Comparison of ENCODE assay signal across 20 cellular contexts in the genomic region with DNA sequence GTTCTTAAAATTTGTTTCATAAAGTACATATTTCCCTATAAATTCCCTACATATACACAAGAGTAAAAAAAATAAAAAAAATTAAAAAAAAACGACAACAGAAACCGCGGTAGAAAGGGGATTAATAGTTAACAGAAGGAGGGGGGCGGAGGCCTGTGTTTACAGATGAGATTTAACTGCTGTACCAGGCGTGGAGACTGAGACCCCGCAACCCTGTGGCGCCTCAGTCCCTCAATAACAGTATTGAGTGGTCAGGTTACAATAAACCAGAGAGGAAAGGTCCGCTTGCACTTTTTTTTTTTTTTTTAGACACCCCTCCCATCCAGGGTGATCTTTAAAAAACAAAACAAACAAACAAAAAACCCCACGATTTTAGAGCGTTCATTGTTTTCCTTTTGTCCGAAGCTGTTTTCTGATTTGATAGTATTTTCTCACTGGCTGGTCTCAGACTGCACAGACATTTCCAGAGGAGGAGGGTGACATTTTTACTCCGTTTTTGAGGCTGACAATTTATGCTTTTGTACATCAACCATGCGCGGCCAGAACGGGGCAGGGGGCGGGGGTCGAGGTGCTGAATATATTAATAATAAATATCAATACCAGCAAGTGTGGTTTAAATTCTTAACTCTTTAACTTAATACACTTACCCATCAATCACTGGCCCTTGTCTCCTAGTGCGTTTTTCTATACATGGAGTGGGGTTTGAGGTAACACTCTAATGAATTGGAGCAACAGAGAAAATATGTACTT.
A peak's percentile ranks its signal among the peaks of the same experiment; 100 is the strongest.
DNase-seq lines count a peak whose midpoint lies in the region; ATAC-seq, FAIRE-seq and TF ChIP-seq lines count a peak whose summit lies in the region.
"Had no signal": no experiment of that assay in that cellular context is flagged by ENCODE, and none has a peak within 500 bp of the region (broad histone marks: within the 10 kb centered on the region; RNA-seq: fewer than 3 reads in every experiment).

No MANE protein-coding gene starts in this region.

- no peaks in the 10 kb centered on the region for H3K4me1 ChIP-seq in HepG2 (ENCODE audit: insufficient read depth, low read length)
- H3K4me1 ChIP-seq in right lobe of liver, result no peaks in the 10 kb centered on the region
- no peaks in the 10 kb centered on the region for H3K4me1 ChIP-seq in neural progenitor cell
- H3K4me1 ChIP-seq: BLaER1 treated with 17β-estradiol and CSF1 and Interleukin-3, amounts not matched to agents 10 nM and 100 nM had no signal

- intact Hi-C loops in HepG2 (cut with micrococcal nuclease; ENCODE audit: unreplicated experiment) (no loop called here), right lobe of liver (cut with DNase I) (no loop called here)

- H3K27me3 Mint-ChIP-seq in neural progenitor cell (ENCODE audit: insufficient read depth, low read depth), result no peaks in the 10 kb centered on the region
- H3K27me3 Mint-ChIP-seq: B cell, IgD-negative memory B cell had no signal

- H3F3A ChIP-seq in neural progenitor cell (ENCODE audit: low read depth), result no peaks in the 10 kb centered on the region

- H3K4me2 ChIP-seq in HepG2 (ENCODE audit: low read depth, low read length), result 0 out of 2 replicates have a peak overlapping the region, but pooled peaks have one; percentile 7
- no peak overlapping the region for H3K4me2 ChIP-seq in neural progenitor cell
- H3K4me2 ChIP-seq: BLaER1 treated with 17β-estradiol and CSF1 and Interleukin-3, amounts not matched to agents 10 nM and 100 nM had no signal

- H3K9ac ChIP-seq in HepG2 (ENCODE audit: insufficient read depth, low read depth, low read length) (no peak overlapping the region), neural progenitor cell (no peak overlapping the region)
- H3K9ac ChIP-seq: BLaER1 treated with 17β-estradiol and CSF1 and Interleukin-3, amounts not matched to agents 10 nM and 100 nM had no signal

- H3K4me1 Mint-ChIP-seq in neural progenitor cell, result no peaks in the 10 kb centered on the region
- H3K4me1 Mint-ChIP-seq: B cell, IgD-negative memory B cell had no signal

- no TSS peak for BruUV-seq in HepG2 (replicated peaks; lab: Mats Ljungman, UMichigan)

- no peaks in the 10 kb centered on the region for H3K36me3 Mint-ChIP-seq in neural progenitor cell
- H3K36me3 Mint-ChIP-seq: CD8-positive, alpha-beta T cell; IgD-negative memory B cell had no signal

- ATAC-seq in HepG2 (peak; percentile 59; the same call in 2 of the 3 replicates), right lobe of liver (no peak), HG02973 (IDR thresholded peaks at IDR 0.05; ENCODE audit: unreplicated experiment) (no peak), HG02852 (IDR thresholded peaks at IDR 0.05; ENCODE audit: unreplicated experiment) (no peak)
- ATAC-seq: CD8-positive, alpha-beta T cell had no signal

- no peak for TF ChIP-seq CTCF in HepG2 (CRISPR knock-in tag; IDR thresholded peaks at IDR 0.05)
- TF ChIP-seq CTCF in right lobe of liver (IDR thresholded peaks at IDR 0.05), result no peak
- no peak for TF ChIP-seq CTCF in epithelial cell of proximal tubule (conservative IDR thresholded peaks at IDR 0.05; ENCODE audit: low read depth, low read length)
- TF ChIP-seq CTCF in neural progenitor cell (IDR thresholded peaks at IDR 0.05), result no peak

- no peak for FAIRE-seq in HepG2 (lab: Jason Lieb, UNC)
- FAIRE-seq: HTR-8/SVneo had no signal

- CTCF ChIA-PET in HepG2 (lab: Yijun Ruan, JAX; ENCODE audit: low intra/inter-chr PET ratio, low total read pairs), result no interaction called here

- POLR2A ChIA-PET in HepG2 (lab: Yijun Ruan, JAX), result no interaction called here

- peaks cover 2% of the 10 kb centered on the region for H3K9me3 Mint-ChIP-seq in neural progenitor cell

- no peaks in the 10 kb centered on the region for H4K20me1 ChIP-seq in HepG2 (ENCODE audit: insufficient read depth, low read length)
- H4K20me1 ChIP-seq in neural progenitor cell (ENCODE audit: low read depth), result no peaks in the 10 kb centered on the region
- H4K20me1 ChIP-seq: BLaER1 treated with 17β-estradiol and CSF1 and Interleukin-3, amounts not matched to agents 10 nM and 100 nM had no signal

- no peak for DNase-seq in HepG2 (ENCODE audit: low spot score)
- DNase-seq in right lobe of liver, result no peak
- peak; percentile 27 for DNase-seq in NCI-H748 treated with DMSO at 0.1 percent for 48 hours (lab: John Stamatoyannopoulos, UW)
- no peak for DNase-seq in epithelial cell of proximal tubule (ENCODE audit: low read depth)
- no peak for DNase-seq in neural progenitor cell (ENCODE audit: low spot score)
- DNase-seq in HK-2 (ENCODE audit: unreplicated experiment), result no peak
- DNase-seq: Calu3; CD8-positive, alpha-beta T cell; DMS79 treated with DMSO at 0.1 percent for 48 hours; GF-D8; HCEC 1CT; HFFc6; KBM-7 had no signal

- H3K4me3 ChIP-seq in HepG2 (replicated peaks in 1 of 3; ENCODE audit: insufficient read depth in 1 of 3, low read depth in 2 of 3, low read length in 3 of 3) (no peak overlapping the region), right lobe of liver (no peak overlapping the region), epithelial cell of proximal tubule (ENCODE audit: low read depth, low read length) (peak overlapping the region; percentile 9), neural progenitor cell (no peak overlapping the region)
- H3K4me3 ChIP-seq: BLaER1 treated with 17β-estradiol and CSF1 and Interleukin-3, amounts not matched to agents 10 nM and 100 nM had no signal

- no peak for TF ChIP-seq RAD21 in HepG2 (CRISPR knock-in tag; IDR thresholded peaks at IDR 0.05)

- TF ChIP-seq POLR2A in HepG2 (IDR thresholded peaks at IDR 0.05; ENCODE audit: insufficient read depth in 1 of 2, low read depth in 2 of 2, low read length in 2 of 2) (no peak), right lobe of liver (IDR thresholded peaks at IDR 0.05) (no peak)

- H3K79me2 ChIP-seq in HepG2 (ENCODE audit: insufficient read depth, low read length) (no peaks in the 10 kb centered on the region), neural progenitor cell (ENCODE audit: low read depth) (no peaks in the 10 kb centered on the region)

- H3K27ac Mint-ChIP-seq in neural progenitor cell, result peak overlapping the region; percentile 33
- H3K27ac Mint-ChIP-seq: B cell; CD8-positive, alpha-beta T cell; HFFc6; IgD-negative memory B cell had no signal

- no peaks in the 10 kb centered on the region for H3K36me3 ChIP-seq in HepG2 (replicated peaks in 1 of 2; ENCODE audit: control insufficient read depth in 1 of 2, insufficient read depth in 2 of 2, low read length in 2 of 2)
- H3K36me3 ChIP-seq in right lobe of liver, result no peaks in the 10 kb centered on the region
- no peaks in the 10 kb centered on the region for H3K36me3 ChIP-seq in neural progenitor cell
- H3K36me3 ChIP-seq: BLaER1 treated with 17β-estradiol and CSF1 and Interleukin-3, amounts not matched to agents 10 nM and 100 nM had no signal

- in situ Hi-C loops in HepG2 (cut with HindIII; ENCODE audit: extremely low pct_ligation_motif_present, low pct_unique_long_range_greater_than_20kb), result no loop called here

- no peak for TF ChIP-seq EP300 in HepG2 (IDR thresholded peaks at IDR 0.05; ENCODE audit: low read depth in 2 of 2, low read length in 2 of 2)
- no peak for TF ChIP-seq EP300 in HepG2 (CRISPR knock-in tag; IDR thresholded peaks at IDR 0.05; ENCODE audit: borderline replicate concordance)

- WGBS in HepG2 (ENCODE audit: low lambda C conversion rate), result 22% methylated on average over 18 of the region's 18 CpGs
- WGBS in right lobe of liver (ENCODE audit: insufficient coverage, low coverage, low lambda C conversion rate, missing lambda C conversion rate), result 65% methylated on average over 18 of the region's 18 CpGs

- no peaks in the 10 kb centered on the region for H3K27me3 ChIP-seq in HepG2 (ENCODE audit: control insufficient read depth in 1 of 2, insufficient read depth in 2 of 2, low read length in 2 of 2)
- H3K27me3 ChIP-seq in right lobe of liver, result no peaks in the 10 kb centered on the region
- no peaks in the 10 kb centered on the region for H3K27me3 ChIP-seq in neural progenitor cell
- H3K27me3 ChIP-seq: BLaER1 treated with 17β-estradiol and CSF1 and Interleukin-3, amounts not matched to agents 10 nM and 100 nM had no signal

- H3K9me3 ChIP-seq in HepG2 (ENCODE audit: low read length) (no peaks in the 10 kb centered on the region), right lobe of liver (no peaks in the 10 kb centered on the region), neural progenitor cell (ENCODE audit: low read depth) (no peaks in the 10 kb centered on the region)

- H2AFZ ChIP-seq in HepG2 (ENCODE audit: low read length) (no peak overlapping the region), neural progenitor cell (replicated peaks) (no peak overlapping the region)

- H3K4me3 Mint-ChIP-seq in neural progenitor cell, result no peak overlapping the region
- H3K4me3 Mint-ChIP-seq: B cell; CD8-positive, alpha-beta T cell; HFFc6; IgD-negative memory B cell had no signal

- H3K27ac ChIP-seq in HepG2 (ENCODE audit: extremely low read length, insufficient read depth, low read length) (no peak overlapping the region), right lobe of liver (no peak overlapping the region), neural progenitor cell (no peak overlapping the region)
- H3K27ac ChIP-seq: 22Rv1; BLaER1 treated with 17β-estradiol and CSF1 and Interleukin-3, amounts not matched to agents 10 nM and 100 nM had no signal

TF ChIP-seq in HepG2, 621 proteins besides CTCF, POLR2A, EP300 and RAD21 (continues in another document):
- TF ChIP-seq ZNF44 (CRISPR knock-in tag; IDR thresholded peaks at IDR 0.05), result no peak
- no peak for TF ChIP-seq ZFAT (CRISPR knock-in tag; conservative IDR thresholded peaks at IDR 0.05)
- no peak for TF ChIP-seq NPAS2 (CRISPR knock-in tag; IDR thresholded peaks at IDR 0.05; ENCODE audit: borderline replicate concordance)
- TF ChIP-seq, protein P1, sequence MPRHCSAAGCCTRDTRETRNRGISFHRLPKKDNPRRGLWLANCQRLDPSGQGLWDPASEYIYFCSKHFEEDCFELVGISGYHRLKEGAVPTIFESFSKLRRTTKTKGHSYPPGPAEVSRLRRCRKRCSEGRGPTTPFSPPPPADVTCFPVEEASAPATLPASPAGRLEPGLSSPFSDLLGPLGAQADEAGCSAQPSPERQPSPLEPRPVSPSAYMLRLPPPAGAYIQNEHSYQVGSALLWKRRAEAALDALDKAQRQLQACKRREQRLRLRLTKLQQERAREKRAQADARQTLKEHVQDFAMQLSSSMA (CRISPR knock-in tag; IDR thresholded peaks at IDR 0.05), result no peak
- no peak for TF ChIP-seq ZNF883 (CRISPR knock-in tag; IDR thresholded peaks at IDR 0.05; ENCODE audit: not compliant biosample characterization)
- TF ChIP-seq, protein P2, sequence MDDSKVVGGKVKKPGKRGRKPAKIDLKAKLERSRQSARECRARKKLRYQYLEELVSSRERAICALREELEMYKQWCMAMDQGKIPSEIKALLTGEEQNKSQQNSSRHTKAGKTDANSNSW (CRISPR knock-in tag; IDR thresholded peaks at IDR 0.05; ENCODE audit: borderline replicate concordance), result no peak
- TF ChIP-seq ASH2L (IDR thresholded peaks at IDR 0.05; ENCODE audit: insufficient read length, low read depth, low read length), result no peak
- no peak for TF ChIP-seq MAZ (IDR thresholded peaks at IDR 0.05; ENCODE audit: borderline replicate concordance, low read depth, low read length)
- TF ChIP-seq MAZ (CRISPR knock-in tag; IDR thresholded peaks at IDR 0.05; ENCODE audit: low read depth), result no peak
- no peak for TF ChIP-seq ZFYVE20 (CRISPR knock-in tag; IDR thresholded peaks at IDR 0.05; ENCODE audit: borderline replicate concordance, low read depth)
- no peak for TF ChIP-seq KLF13 (CRISPR knock-in tag; IDR thresholded peaks at IDR 0.05)
